ENCODE assay signal across 1 cellular context in genomic region chr1:224113918-224114786, GRCh38.
A peak's percentile ranks its signal among the peaks of the same experiment; 100 is the strongest.
TF ChIP-seq lines count a peak whose summit lies in the region.

A gene with protein sequence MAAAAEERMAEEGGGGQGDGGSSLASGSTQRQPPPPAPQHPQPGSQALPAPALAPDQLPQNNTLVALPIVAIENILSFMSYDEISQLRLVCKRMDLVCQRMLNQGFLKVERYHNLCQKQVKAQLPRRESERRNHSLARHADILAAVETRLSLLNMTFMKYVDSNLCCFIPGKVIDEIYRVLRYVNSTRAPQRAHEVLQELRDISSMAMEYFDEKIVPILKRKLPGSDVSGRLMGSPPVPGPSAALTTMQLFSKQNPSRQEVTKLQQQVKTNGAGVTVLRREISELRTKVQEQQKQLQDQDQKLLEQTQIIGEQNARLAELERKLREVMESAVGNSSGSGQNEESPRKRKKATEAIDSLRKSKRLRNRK (plus strand): TSS chr1:224114111. CDS start chr1:224114130, 19 bp downstream.

TF ChIP-seq in K562, 482 proteins besides CTCF, POLR2A, EP300 and RAD21 (continued from another document and continues in another):
- TF ChIP-seq ZBTB11 (CRISPR knock-in tag; IDR thresholded peaks at IDR 0.05) = peak; percentile 92 to 98 (median 97); a peak in 5 of 6 replicates
- no peak for TF ChIP-seq HDAC3 (IDR thresholded peaks at IDR 0.05; ENCODE audit: borderline replicate concordance, partially characterized antibody)
- TF ChIP-seq ETS2 (tag; IDR thresholded peaks at IDR 0.05; ENCODE audit: borderline replicate concordance, poor library complexity, severe bottlenecking) = no peak
- TF ChIP-seq ZBED1 (IDR thresholded peaks at IDR 0.05) = peak; percentile 83; the same call in 1 of the 2 replicates
- peak; percentile 64 for TF ChIP-seq RNF2 (IDR thresholded peaks at IDR 0.05)
- TF ChIP-seq, protein P1, sequence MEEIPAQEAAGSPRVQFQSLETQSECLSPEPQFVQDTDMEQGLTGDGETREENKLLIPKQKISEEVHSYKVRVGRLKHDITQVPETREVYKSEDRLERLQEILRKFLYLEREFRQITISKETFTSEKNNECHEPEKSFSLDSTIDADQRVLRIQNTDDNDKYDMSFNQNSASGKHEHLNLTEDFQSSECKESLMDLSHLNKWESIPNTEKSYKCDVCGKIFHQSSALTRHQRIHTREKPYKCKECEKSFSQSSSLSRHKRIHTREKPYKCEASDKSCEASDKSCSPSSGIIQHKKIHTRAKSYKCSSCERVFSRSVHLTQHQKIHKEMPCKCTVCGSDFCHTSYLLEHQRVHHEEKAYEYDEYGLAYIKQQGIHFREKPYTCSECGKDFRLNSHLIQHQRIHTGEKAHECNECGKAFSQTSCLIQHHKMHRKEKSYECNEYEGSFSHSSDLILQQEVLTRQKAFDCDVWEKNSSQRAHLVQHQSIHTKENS (CRISPR knock-in tag; IDR thresholded peaks at IDR 0.05) = no peak
- no peak for TF ChIP-seq RBM17 (IDR thresholded peaks at IDR 0.05; ENCODE audit: borderline replicate concordance, low read depth, low read length)
- no peak for TF ChIP-seq BACH1 (tag; IDR thresholded peaks at IDR 0.05)
- TF ChIP-seq E2F5 (CRISPR knock-in tag; IDR thresholded peaks at IDR 0.05) = 0 out of 2 replicates have a peak, but pooled peaks have one; percentile 41
- TF ChIP-seq HNRNPH1 (optimal IDR thresholded peaks at IDR 0.05; ENCODE audit: low read depth, low read length) = no peak
- no peak for TF ChIP-seq EWSR1 (IDR thresholded peaks at IDR 0.05; ENCODE audit: borderline replicate concordance, low read depth, partially characterized antibody)
- TF ChIP-seq, protein P2, sequence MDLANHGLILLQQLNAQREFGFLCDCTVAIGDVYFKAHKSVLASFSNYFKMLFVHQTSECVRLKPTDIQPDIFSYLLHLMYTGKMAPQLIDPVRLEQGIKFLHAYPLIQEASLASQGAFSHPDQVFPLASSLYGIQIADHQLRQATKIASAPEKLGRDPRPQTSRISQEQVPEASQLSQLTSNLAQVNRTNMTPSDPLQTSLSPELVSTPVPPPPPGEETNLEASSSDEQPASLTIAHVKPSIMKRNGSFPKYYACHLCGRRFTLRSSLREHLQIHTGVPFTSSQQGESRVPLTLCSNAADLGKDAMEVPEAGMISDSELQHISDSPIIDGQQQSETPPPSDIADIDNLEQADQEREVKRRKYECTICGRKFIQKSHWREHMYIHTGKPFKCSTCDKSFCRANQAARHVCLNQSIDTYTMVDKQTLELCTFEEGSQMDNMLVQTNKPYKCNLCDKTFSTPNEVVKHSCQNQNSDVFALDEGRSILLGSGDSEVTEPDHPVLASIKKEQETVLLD (IDR thresholded peaks at IDR 0.05) = no peak
- no peak for TF ChIP-seq TFAM (CRISPR knock-in tag; conservative IDR thresholded peaks at IDR 0.05)
- TF ChIP-seq FOXK1 (CRISPR knock-in tag; IDR thresholded peaks at IDR 0.05; ENCODE audit: borderline replicate concordance) = no peak
- TF ChIP-seq, protein P3, sequence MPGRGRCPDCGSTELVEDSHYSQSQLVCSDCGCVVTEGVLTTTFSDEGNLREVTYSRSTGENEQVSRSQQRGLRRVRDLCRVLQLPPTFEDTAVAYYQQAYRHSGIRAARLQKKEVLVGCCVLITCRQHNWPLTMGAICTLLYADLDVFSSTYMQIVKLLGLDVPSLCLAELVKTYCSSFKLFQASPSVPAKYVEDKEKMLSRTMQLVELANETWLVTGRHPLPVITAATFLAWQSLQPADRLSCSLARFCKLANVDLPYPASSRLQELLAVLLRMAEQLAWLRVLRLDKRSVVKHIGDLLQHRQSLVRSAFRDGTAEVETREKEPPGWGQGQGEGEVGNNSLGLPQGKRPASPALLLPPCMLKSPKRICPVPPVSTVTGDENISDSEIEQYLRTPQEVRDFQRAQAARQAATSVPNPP (IDR thresholded peaks at IDR 0.05; ENCODE audit: borderline replicate concordance, insufficient read depth, insufficient read length) = no peak
- TF ChIP-seq SIN3B (IDR thresholded peaks at IDR 0.05; ENCODE audit: low read depth) = peak; percentile 96
- TF ChIP-seq CREB1 (IDR thresholded peaks at IDR 0.05) = peak; percentile 93
- peak; percentile 97 for TF ChIP-seq CREB1 (CRISPR knock-in tag; IDR thresholded peaks at IDR 0.05)
- TF ChIP-seq POLR2B (IDR thresholded peaks at IDR 0.05; ENCODE audit: low read depth, partially characterized antibody) = peak; percentile 96
- peak; percentile 73; the same call in 1 of the 2 replicates for TF ChIP-seq GTF2E2 (tag; IDR thresholded peaks at IDR 0.05)
- TF ChIP-seq MAFG (tag; conservative IDR thresholded peaks at IDR 0.05) = no peak
- 0 out of 2 replicates have a peak, but pooled peaks have one; percentile 17 for TF ChIP-seq FOSL1 (tag; conservative IDR thresholded peaks at IDR 0.05)
- TF ChIP-seq NFATC3 (IDR thresholded peaks at IDR 0.05) = 0 out of 2 replicates have a peak, but pooled peaks have one; percentile 38
- TF ChIP-seq LEF1 (IDR thresholded peaks at IDR 0.05) = no peak
- TF ChIP-seq GTF2B (IDR thresholded peaks at IDR 0.05; ENCODE audit: extremely low read depth, insufficient read length) = no peak
- no peak for TF ChIP-seq ZNF121 (CRISPR knock-in tag; conservative IDR thresholded peaks at IDR 0.05)
- no peak for TF ChIP-seq RBM25 (IDR thresholded peaks at IDR 0.05; ENCODE audit: low read depth, low read length, severe bottlenecking)
- TF ChIP-seq CREB3 (tag; conservative IDR thresholded peaks at IDR 0.05; ENCODE audit: low read depth) = no peak
- no peak for TF ChIP-seq THRB (CRISPR knock-in tag; conservative IDR thresholded peaks at IDR 0.05)
- TF ChIP-seq DNMT1 (IDR thresholded peaks at IDR 0.05) = no peak
- no peak for TF ChIP-seq ZNF232 (CRISPR knock-in tag; IDR thresholded peaks at IDR 0.05)
- TF ChIP-seq STAG1 (CRISPR knock-in tag; IDR thresholded peaks at IDR 0.05; ENCODE audit: borderline replicate concordance) = no peak
- TF ChIP-seq, protein P4, sequence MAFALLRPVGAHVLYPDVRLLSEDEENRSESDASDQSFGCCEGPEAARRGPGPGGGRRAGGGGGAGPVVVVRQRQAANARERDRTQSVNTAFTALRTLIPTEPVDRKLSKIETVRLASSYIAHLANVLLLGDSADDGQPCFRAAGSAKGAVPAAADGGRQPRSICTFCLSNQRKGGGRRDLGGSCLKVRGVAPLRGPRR (CRISPR knock-in tag; IDR thresholded peaks at IDR 0.05) = no peak
- TF ChIP-seq CBFA2T3 (IDR thresholded peaks at IDR 0.05) = no peak
- no peak for TF ChIP-seq ZNF699 (CRISPR knock-in tag; IDR thresholded peaks at IDR 0.05; ENCODE audit: insufficient replicate concordance)
- no peak for TF ChIP-seq ZNF77 (CRISPR knock-in tag; IDR thresholded peaks at IDR 0.05)
- TF ChIP-seq CHD2 (IDR thresholded peaks at IDR 0.05; ENCODE audit: low read depth, low read length) = no peak
- no peak for TF ChIP-seq SFPQ (IDR thresholded peaks at IDR 0.05; ENCODE audit: low read depth, low read length)
- no peak for TF ChIP-seq STAT5B (CRISPR knock-in tag; IDR thresholded peaks at IDR 0.05)
- TF ChIP-seq, protein P5, sequence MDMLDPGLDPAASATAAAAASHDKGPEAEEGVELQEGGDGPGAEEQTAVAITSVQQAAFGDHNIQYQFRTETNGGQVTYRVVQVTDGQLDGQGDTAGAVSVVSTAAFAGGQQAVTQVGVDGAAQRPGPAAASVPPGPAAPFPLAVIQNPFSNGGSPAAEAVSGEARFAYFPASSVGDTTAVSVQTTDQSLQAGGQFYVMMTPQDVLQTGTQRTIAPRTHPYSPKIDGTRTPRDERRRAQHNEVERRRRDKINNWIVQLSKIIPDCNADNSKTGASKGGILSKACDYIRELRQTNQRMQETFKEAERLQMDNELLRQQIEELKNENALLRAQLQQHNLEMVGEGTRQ (CRISPR knock-in tag; IDR thresholded peaks at IDR 0.05) = no peak
- no peak for TF ChIP-seq MAX (CRISPR knock-in tag; IDR thresholded peaks at IDR 0.05)
- peak; percentile 72 for TF ChIP-seq MYC (IDR thresholded peaks at IDR 0.05; ENCODE audit: low read depth, low read length)
- TF ChIP-seq MYC (CRISPR knock-in tag; IDR thresholded peaks at IDR 0.05; ENCODE audit: borderline replicate concordance, low read depth) = peak; percentile 22; the same call in 1 of the 2 replicates
- TF ChIP-seq NONO (IDR thresholded peaks at IDR 0.05; ENCODE audit: low read depth in 2 of 2, low read length in 1 of 2) = peak; percentile 75 to 91; a peak in 3 of 4 replicates
- no peak for TF ChIP-seq MTF1 (CRISPR knock-in tag; IDR thresholded peaks at IDR 0.05; ENCODE audit: borderline replicate concordance)
- TF ChIP-seq NCOR1 (IDR thresholded peaks at IDR 0.05) = no peak
- peak; percentile 48; the same call in 1 of the 2 replicates for TF ChIP-seq NR2C1 (IDR thresholded peaks at IDR 0.05)
- TF ChIP-seq NR2C1 (tag; IDR thresholded peaks at IDR 0.05) = peak; percentile 74
- TF ChIP-seq ZNF740 (CRISPR knock-in tag; IDR thresholded peaks at IDR 0.05) = peak; percentile 61; the same call in 1 of the 2 replicates
- TF ChIP-seq ZNF740 (tag; IDR thresholded peaks at IDR 0.05) = 0 out of 4 replicates have a peak, but pooled peaks of 1 of the 2 experiments have one; percentile 29
- no peak for TF ChIP-seq SIRT6 (IDR thresholded peaks at IDR 0.05; ENCODE audit: low read depth, low read length)
